ENCODE assay signal across 10 cellular contexts in genomic region chrX:10761447-10761846, GRCh38.
"Had no signal": no experiment of that assay in that cellular context is flagged by ENCODE, and none has a peak within 500 bp of the region (broad histone marks: within the 10 kb centered on the region; RNA-seq: fewer than 3 reads in every experiment).

No MANE protein-coding gene starts in this region.

- H3K27ac Mint-ChIP-seq: activated naive CD8-positive, alpha-beta T cell; nephron; stimulated activated memory B cell treated with anti-CD40 and anti-IgM and Interleukin-4, amounts not matched to agents 10 μg/mL and 1 μg/mL and 100 μg/mL, for 72 hours had no signal

- H3K4me1 Mint-ChIP-seq: stimulated activated memory B cell treated with anti-CD40 and anti-IgM and Interleukin-4, amounts not matched to agents 10 μg/mL and 1 μg/mL and 100 μg/mL, for 72 hours had no signal

- ATAC-seq: heart left ventricle; psoas muscle; right lobe of liver; stimulated activated memory B cell treated with anti-CD40 and anti-IgM and Interleukin-4, amounts not matched to agents 10 μg/mL and 1 μg/mL and 100 μg/mL, for 72 hours had no signal

- DNase-seq: activated effector memory CD4-positive, alpha-beta T cell treated with anti-CD3 and anti-CD28 coated beads, Interleukin-2, amount 50 U/mL, for 16 hours; amygdala; heart left ventricle; psoas muscle; right lobe of liver; stimulated activated CD4-positive, alpha-beta T cell treated with anti-CD3 and anti-CD28 coated beads, Interleukin-1b, Interleukin-23, amount 100 ng/mL, for 48 hours had no signal

- H3K36me3 Mint-ChIP-seq: activated naive CD8-positive, alpha-beta T cell; stimulated activated memory B cell treated with anti-CD40 and anti-IgM and Interleukin-4, amounts not matched to agents 10 μg/mL and 1 μg/mL and 100 μg/mL, for 72 hours had no signal

- H3K36me3 ChIP-seq: heart left ventricle, right lobe of liver, tibial nerve had no signal

- H3K4me3 Mint-ChIP-seq: activated naive CD8-positive, alpha-beta T cell; nephron; stimulated activated memory B cell treated with anti-CD40 and anti-IgM and Interleukin-4, amounts not matched to agents 10 μg/mL and 1 μg/mL and 100 μg/mL, for 72 hours had no signal

- H3K4me3 ChIP-seq: heart left ventricle, psoas muscle, right lobe of liver, tibial nerve had no signal

- H3K9me3 Mint-ChIP-seq: nephron; stimulated activated memory B cell treated with anti-CD40 and anti-IgM and Interleukin-4, amounts not matched to agents 10 μg/mL and 1 μg/mL and 100 μg/mL, for 72 hours had no signal

- H3K4me1 ChIP-seq: psoas muscle, right lobe of liver had no signal

- H3K27ac ChIP-seq: heart left ventricle, psoas muscle, right lobe of liver, tibial nerve had no signal

- H3K27me3 ChIP-seq: heart left ventricle, right lobe of liver, tibial nerve had no signal

- H3K9me3 ChIP-seq: heart left ventricle, psoas muscle, right lobe of liver, tibial nerve had no signal
